In genomic region chr1:229270547-229271447, GRCh38 we compare ENCODE assay signal across 8 cellular contexts. TPM values are rescaled to one million over a fixed set of nuclear protein-coding genes. Genes with fewer than 3 reads are reported as not detected.
DNase-seq lines count a peak whose midpoint lies in the region; ATAC-seq and TF ChIP-seq lines count a peak whose summit lies in the region.

Gene RAB4A, plus strand, starts transcription at chr1:229271111. Its CDS starts 229 bp downstream, at chr1:229271340.

- H3K9me3 ChIP-seq in SJCRH30 (replicated peaks): no peaks in the 10 kb centered on the region
- H3K9me3 ChIP-seq in neuron (ENCODE audit: low read length): peaks cover 7% of the 10 kb centered on the region

- DNase-seq in DMS153 treated with DMSO at 0.1 percent for 48 hours (lab: John Stamatoyannopoulos, UW; ENCODE audit: unreplicated experiment): peak; percentile 93
- DNase-seq in SJCRH30: peak; percentile 77 to 82
- DNase-seq in activated naive CD4-positive, alpha-beta T cell (lab: John Stamatoyannopoulos, UW): peak in 3 of 4 experiments; percentile 40 to 65 (median 50)
- DNase-seq in foreskin keratinocyte: peak in 1 of 2 donors; percentile 63
- DNase-seq in stromal cell of bone marrow (ENCODE audit: low read depth): peak; percentile 72

- no peak for TF ChIP-seq RAD21 in Ishikawa (IDR thresholded peaks at IDR 0.05; ENCODE audit: low read depth)

- H3K27ac ChIP-seq in SJCRH30 (no peak within 1 kb of the TSS), foreskin keratinocyte (peak within 1 kb of the TSS; percentile 86)

- H3K4me3 ChIP-seq in SJCRH30 (peak within 1 kb of the TSS; percentile 88), neuron (ENCODE audit: low read length) (peak within 1 kb of the TSS; percentile 100)

- no peaks in the 10 kb centered on the region for H3K36me3 ChIP-seq in SJCRH30
- H3K36me3 ChIP-seq in neuron (ENCODE audit: insufficient read depth, low read length): no peaks in the 10 kb centered on the region

- ATAC-seq in GM21529 (IDR thresholded peaks at IDR 0.05; ENCODE audit: unreplicated experiment) (peak; percentile 87), foreskin keratinocyte (peak; percentile 75)

- H3K27me3 ChIP-seq in SJCRH30: no peaks in the 10 kb centered on the region
- no peaks in the 10 kb centered on the region for H3K27me3 ChIP-seq in foreskin keratinocyte
- no peaks in the 10 kb centered on the region for H3K27me3 ChIP-seq in neuron (ENCODE audit: insufficient read depth, low read length)

- H2AFZ ChIP-seq in neuron (ENCODE audit: low read depth, low read length): peak within 1 kb of the TSS; percentile 96

- no peak for TF ChIP-seq EP300 in Ishikawa (IDR thresholded peaks at IDR 0.05; ENCODE audit: borderline replicate concordance)

- no peak for TF ChIP-seq CTCF in foreskin keratinocyte (conservative IDR thresholded peaks at IDR 0.05)

- peaks cover 12% of the 10 kb centered on the region; the same call in 1 of the 2 replicates for H3K4me1 ChIP-seq in SJCRH30
- peaks cover 42% of the 10 kb centered on the region for H3K4me1 ChIP-seq in foreskin keratinocyte
- H3K4me1 ChIP-seq in neuron (ENCODE audit: insufficient read depth, low read length): peaks cover 24% of the 10 kb centered on the region

TF ChIP-seq in Ishikawa, 13 proteins besides CTCF, POLR2A, EP300 and RAD21:
- peak; percentile 74 for TF ChIP-seq USF1 (IDR thresholded peaks at IDR 0.05)
- TF ChIP-seq ZBTB7A (IDR thresholded peaks at IDR 0.05; ENCODE audit: low read depth): no peak
- TF ChIP-seq NFIC (IDR thresholded peaks at IDR 0.05): no peak
- TF ChIP-seq TAF1 (IDR thresholded peaks at IDR 0.05; ENCODE audit: low read depth): no peak
- peak; percentile 75; the same call in 1 of the 2 replicates for TF ChIP-seq YY1 (IDR thresholded peaks at IDR 0.05; ENCODE audit: low read depth)
- 0 out of 2 replicates have a peak, but pooled peaks have one; percentile 29 for TF ChIP-seq TCF12 (IDR thresholded peaks at IDR 0.05; ENCODE audit: low read depth)
- no peak for TF ChIP-seq REST (IDR thresholded peaks at IDR 0.05; ENCODE audit: low read depth)
- peak; percentile 100 for TF ChIP-seq MAX (IDR thresholded peaks at IDR 0.05)

RNA-seq across cellular contexts. Expression of gene RAB4A, which starts in this region (rescaled TPM):
- 28.5 and 31.3 TPM in 2 replicates for total RNA-seq in SJCRH30 (2014; rRNA removed; shearing (Covaris generic))
- 24.4 and 27.1 TPM in 2 replicates for total RNA-seq in foreskin keratinocyte
- 34.6 and 40.7 TPM in 2 replicates for polyA plus RNA-seq in foreskin keratinocyte
